In genomic region chr10:71812016-71812912, GRCh38 we compare ENCODE assay signal across 9 cellular contexts. TPM values are rescaled to one million over a fixed set of nuclear protein-coding genes. Genes with fewer than 3 reads are reported as not detected.
DNase-seq lines count a peak whose midpoint lies in the region; ATAC-seq and TF ChIP-seq lines count a peak whose summit lies in the region.
"Had no signal": no experiment of that assay in that cellular context is flagged by ENCODE, and none has a peak within 500 bp of the region (broad histone marks: within the 10 kb centered on the region; RNA-seq: fewer than 3 reads in every experiment).

No MANE protein-coding gene starts in this region.

- H3K9me2 ChIP-seq in SK-N-SH, result no peaks in the 10 kb centered on the region

- TF ChIP-seq RAD21 in SK-N-SH (IDR thresholded peaks at IDR 0.05; ENCODE audit: low read length), result peak; percentile 78

- CTCF ChIA-PET in SK-N-SH (lab: Yijun Ruan, JAX), result interaction anchor here (0.6 to 5.5 kb wide), 34 partner anchors 9 to 493 kb away, joined by 3 to 36 read pairs (median 5); partner anchors contain the start of genes CDH23, SLC29A3 and VSIR

- peak; percentile 37 for DNase-seq in NCI-H1436 (lab: John Stamatoyannopoulos, UW)
- DNase-seq in NCI-H1436 treated with DMSO at 0.1 percent for 48 hours (lab: John Stamatoyannopoulos, UW), result no peak
- DNase-seq in HL-60 (ENCODE audit: low read depth in 1 of 2, low spot score in 1 of 2), result peak; percentile 51 to 71
- peak; percentile 90 for DNase-seq in SK-N-SH
- DNase-seq in activated naive CD4-positive, alpha-beta T cell (lab: John Stamatoyannopoulos, UW), result peak; percentile 52 to 78 (median 71)
- peak; percentile 83 for DNase-seq in Right ventricle myocardium superior
- DNase-seq in retina, result peak; percentile 60
- no peak for DNase-seq in cortex of kidney (lab: John Stamatoyannopoulos, UW)

- H3K4me3 ChIP-seq in HL-60 (replicated peaks; ENCODE audit: insufficient read depth, low read length), result no peak overlapping the region
- H3K4me3 ChIP-seq in SK-N-SH (ENCODE audit: low read depth in 2 of 2, low read length in 1 of 2), result no peak overlapping the region; a peak in 1 of 4 replicates
- H3K4me3 ChIP-seq: BLaER1 had no signal

- POLR2A ChIA-PET in SK-N-SH (lab: Yijun Ruan, JAX), result interaction anchor here (1.0 kb wide), 1 partner anchor 69 kb away, joined by 3 read pairs; no protein-coding TSS in a partner anchor

- intact Hi-C loops in Right ventricle myocardium superior (cut with DNase I), result loop anchor here (5.0 kb wide), 1 partner anchor 495 kb away; the partner anchor contains the start of gene SLC29A3

- no peak overlapping the region for H3K4me2 ChIP-seq in SK-N-SH
- H3K4me2 ChIP-seq: BLaER1 had no signal

- H3F3A ChIP-seq in SK-N-SH (replicated peaks; ENCODE audit: insufficient read depth), result no peaks in the 10 kb centered on the region

- peak; percentile 85 for ATAC-seq in Right ventricle myocardium superior (ENCODE audit: poor library complexity)

- peaks cover 0 to 25% of the 10 kb centered on the region in 2 experiments for H3K36me3 ChIP-seq in SK-N-SH (replicated peaks in 1 of 2; ENCODE audit: control insufficient read depth in 1 of 2, insufficient read depth in 2 of 2, low read length in 1 of 2)

- 72% methylated on average over 13 of the region's 22 CpGs for WGBS in SK-N-SH (ENCODE audit: low lambda C conversion rate)

- 0 out of 2 replicates have a peak, but pooled peaks cover 5% of the 10 kb centered on the region for H4K20me1 ChIP-seq in SK-N-SH (ENCODE audit: insufficient read depth)

- H3K4me1 ChIP-seq in SK-N-SH (ENCODE audit: control insufficient read depth in 1 of 2, insufficient read depth in 2 of 2, low read depth in 1 of 2, low read length in 1 of 2), result no peaks in the 10 kb centered on the region; a peak in 1 of 4 replicates

- H3K9me3 ChIP-seq in SK-N-SH, result no peaks in the 10 kb centered on the region
- H3K9me3 ChIP-seq: BLaER1 had no signal

- H2AFZ ChIP-seq in SK-N-SH (ENCODE audit: low read depth), result no peak overlapping the region

- TF ChIP-seq EP300 in SK-N-SH (IDR thresholded peaks at IDR 0.05; ENCODE audit: borderline replicate concordance in 1 of 2, low read depth in 1 of 2, low read length in 1 of 2), result no peak

- peak; percentile 73 for TF ChIP-seq CTCF in HL-60 (IDR thresholded peaks at IDR 0.05; ENCODE audit: insufficient read depth, low read length)
- TF ChIP-seq CTCF in SK-N-SH (IDR thresholded peaks at IDR 0.05), result peak; percentile 74

- H3K27ac ChIP-seq in HL-60 (replicated peaks), result no peak overlapping the region
- H3K27ac ChIP-seq in SK-N-SH (ENCODE audit: low read depth in 2 of 2, low read length in 1 of 2), result no peak overlapping the region
- H3K27ac ChIP-seq: BLaER1 had no signal

- H3K79me2 ChIP-seq in SK-N-SH (ENCODE audit: insufficient read depth), result no peaks in the 10 kb centered on the region

- no peak overlapping the region for H3K9ac ChIP-seq in SK-N-SH
- H3K9ac ChIP-seq: BLaER1 had no signal

- H3K27me3 ChIP-seq in HL-60 (ENCODE audit: insufficient read depth, poor library complexity, severe bottlenecking), result no peaks in the 10 kb centered on the region
- H3K27me3 ChIP-seq in SK-N-SH (ENCODE audit: insufficient read depth), result no peaks in the 10 kb centered on the region
- H3K27me3 ChIP-seq: BLaER1 had no signal

TF ChIP-seq in SK-N-SH, 30 proteins besides CTCF, POLR2A, EP300 and RAD21:
- TF ChIP-seq ZBTB33 (IDR thresholded peaks at IDR 0.05; ENCODE audit: borderline replicate concordance, low read depth) (no peak), MAX (IDR thresholded peaks at IDR 0.05; ENCODE audit: low read depth) (0 out of 2 replicates have a peak, but pooled peaks have one; percentile 32), JUND (IDR thresholded peaks at IDR 0.05) (no peak), MXI1 (IDR thresholded peaks at IDR 0.05; ENCODE audit: low read depth, low read length) (peak; percentile 54), USF1 (IDR thresholded peaks at IDR 0.05; ENCODE audit: borderline replicate concordance, low read depth) (peak; percentile 44; the same call in 1 of the 2 replicates), SMC3 (IDR thresholded peaks at IDR 0.05; ENCODE audit: low read depth, low read length) (peak; percentile 70), FOXJ3 (CRISPR knock-in tag; IDR thresholded peaks at IDR 0.05) (no peak)

RNA-seq across cellular contexts. Expression of gene PSAP, which starts 38.8 kb away (rescaled TPM):
- polyA plus RNA-seq in SK-N-SH (2012; rRNA removed), result 1,647 and 1,947 TPM in 2 replicates
- 1,355 and 1,432 TPM in 2 replicates for polyA plus RNA-seq in SK-N-SH (2012; cell fraction: cytosol; rRNA removed)
- polyA plus RNA-seq in SK-N-SH (2012; cell fraction: nucleus; rRNA removed), result 2,007 and 2,090 TPM in 2 replicates
- 1,816 TPM for total RNA-seq in Right ventricle myocardium superior

RNA-seq across cellular contexts. Expression of gene VSIR, which starts 38.9 kb away (rescaled TPM):
- polyA plus RNA-seq in SK-N-SH (2012; rRNA removed), result 8.7 and 11.3 TPM in 2 replicates
- polyA plus RNA-seq in SK-N-SH (2012; cell fraction: cytosol; rRNA removed), result 3.7 and 5.9 TPM in 2 replicates
- 8.9 and 12.7 TPM in 2 replicates for polyA plus RNA-seq in SK-N-SH (2012; cell fraction: nucleus; rRNA removed)
- total RNA-seq in Right ventricle myocardium superior, result 116 TPM

Comparison
In these comparisons a context has a peak if more than half of its experiments do, and no peak if none do; other contexts are left out.
1. DNase-seq: peak in NCI-H1436 (single experiment), HL-60 (2 of 2), SK-N-SH (single experiment), activated naive CD4-positive, alpha-beta T cell (4 of 4), Right ventricle myocardium superior (single experiment) and retina (single experiment); none in NCI-H1436 treated with DMSO at 0.1 percent for 48 hours (single experiment) and cortex of kidney (single experiment).